ENCODE assay signal across 8 cellular contexts in genomic region chr5:151651997-151652645, GRCh38. TPM values are rescaled to one million over a fixed set of nuclear protein-coding genes. Genes with fewer than 3 reads are reported as not detected.
DNase-seq lines count a peak whose midpoint lies in the region; ATAC-seq and TF ChIP-seq lines count a peak whose summit lies in the region.

No MANE protein-coding gene starts in this region.

- no peaks in the 10 kb centered on the region for H3K4me1 Mint-ChIP-seq in central memory CD8-positive, alpha-beta T cell

- no peaks in the 10 kb centered on the region for H3K36me3 ChIP-seq in BE2C

- ATAC-seq in GM19023 (IDR thresholded peaks at IDR 0.05; ENCODE audit: unreplicated experiment) (peak; percentile 94), HG03135 (IDR thresholded peaks at IDR 0.05; ENCODE audit: unreplicated experiment) (peak; percentile 96), left lobe of liver (peak; percentile 99)
- ATAC-seq in central memory CD8-positive, alpha-beta T cell (replicated peaks; ENCODE audit: extremely low read depth, poor library complexity, severe bottlenecking) = peak; percentile 68

- H3K27me3 ChIP-seq in BE2C = no peaks in the 10 kb centered on the region

- no peaks in the 10 kb centered on the region for H3K36me3 Mint-ChIP-seq in central memory CD8-positive, alpha-beta T cell (ENCODE audit: insufficient read depth)

- no peak overlapping the region for H3K4me3 ChIP-seq in BE2C (ENCODE audit: low read depth, low read length)

- TF ChIP-seq CTCF in BE2C (IDR thresholded peaks at IDR 0.05; ENCODE audit: low read depth, low read length) = peak; percentile 96

- no peaks in the 10 kb centered on the region for H3K9me3 Mint-ChIP-seq in central memory CD8-positive, alpha-beta T cell

- H3K27ac Mint-ChIP-seq in central memory CD8-positive, alpha-beta T cell (ENCODE audit: low read depth) = no peak overlapping the region

- no peak overlapping the region for H3K4me3 Mint-ChIP-seq in central memory CD8-positive, alpha-beta T cell

- DNase-seq in BE2C = peak; percentile 81
- peak; percentile 76 for DNase-seq in NCI-H345 (lab: John Stamatoyannopoulos, UW)
- peak; percentile 28 for DNase-seq in activated CD4-positive, CD25-positive, alpha-beta regulatory T cell treated with anti-CD3 and anti-CD28 coated beads, Interleukin-2, amount 50 U/mL, for 16 hours (ENCODE audit: low read depth, low spot score)
- peak; percentile 42 to 45 for DNase-seq in central memory CD8-positive, alpha-beta T cell (ENCODE audit: low spot score in 2 of 2)
- peak; percentile 70 for DNase-seq in left lobe of liver (ENCODE audit: low spot score)
- DNase-seq in stimulated activated CD4-positive, alpha-beta T cell treated with anti-CD3 and anti-CD28 coated beads, Interleukin-4, amount 100 ng/mL, for 48 hours (ENCODE audit: low read depth in 2 of 2) = peak; percentile 63 to 69

- H3K4me1 ChIP-seq in BE2C = no peaks in the 10 kb centered on the region

- H3K27me3 Mint-ChIP-seq in central memory CD8-positive, alpha-beta T cell = peaks cover 43% of the 10 kb centered on the region

- no peaks in the 10 kb centered on the region for H3K9me3 ChIP-seq in BE2C

RNA-seq across cellular contexts. Expression of gene SPARC, which starts 34.6 kb away (rescaled TPM):
- 221 TPM for polyA plus RNA-seq in BE2C (2012; ENCODE audit: insufficient read depth, insufficient read length, low read depth)
- total RNA-seq in left lobe of liver = 90.7 TPM

Comparison
In these comparisons a context has a peak if more than half of its experiments do, and no peak if none do; other contexts are left out.
1. DNase-seq: peak in every context shown above with its lines; median percentile 81 in BE2C; 76 in NCI-H345; 70 in left lobe of liver; 66 in stimulated activated CD4-positive, alpha-beta T cell treated with anti-CD3 and anti-CD28 coated beads, Interleukin-4, amount 100 ng/mL, for 48 hours; 44 in central memory CD8-positive, alpha-beta T cell; 28 in activated CD4-positive, CD25-positive, alpha-beta regulatory T cell treated with anti-CD3 and anti-CD28 coated beads, Interleukin-2, amount 50 U/mL, for 16 hours.